8 cellular contexts compared by ENCODE assay signal in the genomic region with DNA sequence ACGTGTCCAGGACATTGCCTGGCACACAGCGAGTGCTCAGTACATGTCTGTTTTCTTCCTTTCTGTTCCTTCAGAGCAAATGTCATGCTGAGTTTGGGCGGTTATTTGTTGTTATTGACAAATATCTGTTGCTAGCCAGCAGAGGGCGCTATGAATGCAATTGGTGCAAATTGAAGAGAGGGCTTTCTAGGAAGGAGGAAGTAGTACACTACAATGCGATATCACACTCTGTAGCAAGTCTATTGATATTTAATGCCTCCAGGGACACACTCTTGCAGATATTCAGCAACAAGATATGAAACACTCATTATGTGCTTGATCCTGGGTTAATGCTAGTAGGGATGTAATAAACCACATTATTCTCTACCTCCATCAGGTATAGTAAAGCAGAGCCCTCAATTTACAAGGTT.
DNase-seq lines count a peak whose midpoint lies in the region; ATAC-seq and TF ChIP-seq lines count a peak whose summit lies in the region.

No MANE protein-coding gene starts in this region.

- H3K9me3 Mint-ChIP-seq in progenitor cell of endocrine pancreas (ENCODE audit: low read depth): no peaks in the 10 kb centered on the region
- H3K9me3 Mint-ChIP-seq in natural killer cell treated with Interleukin-12 subunit alpha and Interleukin-12 subunit beta and Interleukin-15 and Interleukin-18, amount 100 ng/mL, for 72 hours: peaks cover 4% of the 10 kb centered on the region

- no peak overlapping the region for H3K27ac Mint-ChIP-seq in progenitor cell of endocrine pancreas
- H3K27ac Mint-ChIP-seq in natural killer cell treated with Interleukin-12 subunit alpha and Interleukin-12 subunit beta and Interleukin-15 and Interleukin-18, amount 100 ng/mL, for 72 hours: no peak overlapping the region

- ATAC-seq in HG03432 (IDR thresholded peaks at IDR 0.05; ENCODE audit: unreplicated experiment): peak; percentile 58
- ATAC-seq in HG03457 (IDR thresholded peaks at IDR 0.05; ENCODE audit: unreplicated experiment): no peak
- no peak for ATAC-seq in natural killer cell treated with Interleukin-12 subunit alpha and Interleukin-12 subunit beta and Interleukin-15 and Interleukin-18, amount 100 ng/mL, for 72 hours

- DNase-seq in AML-193 (lab: John Stamatoyannopoulos, UW): peak; percentile 62 to 63
- DNase-seq in NCI-H526 treated with DMSO at 0.1 percent for 48 hours (lab: John Stamatoyannopoulos, UW): peak; percentile 33
- peak; percentile 44 for DNase-seq in cerebellar cortex (ENCODE audit: low spot score)
- DNase-seq in progenitor cell of endocrine pancreas (ENCODE audit: low spot score, unreplicated experiment): peak; percentile 23
- no peak for DNase-seq in natural killer cell treated with Interleukin-12 subunit alpha and Interleukin-12 subunit beta and Interleukin-15 and Interleukin-18, amount 100 ng/mL, for 72 hours (ENCODE audit: low spot score)

- H3K4me1 Mint-ChIP-seq in progenitor cell of endocrine pancreas (ENCODE audit: low read depth): no peaks in the 10 kb centered on the region
- no peaks in the 10 kb centered on the region for H3K4me1 Mint-ChIP-seq in natural killer cell treated with Interleukin-12 subunit alpha and Interleukin-12 subunit beta and Interleukin-15 and Interleukin-18, amount 100 ng/mL, for 72 hours (ENCODE audit: low read depth in 2 of 2)

- peaks cover 30% of the 10 kb centered on the region for H3K27me3 Mint-ChIP-seq in progenitor cell of endocrine pancreas
- no peaks in the 10 kb centered on the region for H3K27me3 Mint-ChIP-seq in natural killer cell treated with Interleukin-12 subunit alpha and Interleukin-12 subunit beta and Interleukin-15 and Interleukin-18, amount 100 ng/mL, for 72 hours

- no peaks in the 10 kb centered on the region for H3K36me3 Mint-ChIP-seq in progenitor cell of endocrine pancreas (ENCODE audit: insufficient read depth)
- no peaks in the 10 kb centered on the region for H3K36me3 Mint-ChIP-seq in natural killer cell treated with Interleukin-12 subunit alpha and Interleukin-12 subunit beta and Interleukin-15 and Interleukin-18, amount 100 ng/mL, for 72 hours

- TF ChIP-seq CTCF in GM12874 (IDR thresholded peaks at IDR 0.05; ENCODE audit: insufficient read depth, low read depth, low read length) (peak; percentile 66), progenitor cell of endocrine pancreas (IDR thresholded peaks at IDR 0.05; ENCODE audit: unreplicated experiment) (peak; percentile 76)

- no peak overlapping the region for H3K4me3 Mint-ChIP-seq in progenitor cell of endocrine pancreas (ENCODE audit: low read depth)
- no peak overlapping the region for H3K4me3 Mint-ChIP-seq in natural killer cell treated with Interleukin-12 subunit alpha and Interleukin-12 subunit beta and Interleukin-15 and Interleukin-18, amount 100 ng/mL, for 72 hours
